In genomic region chr5:134145779-134146581, GRCh38 we compare ENCODE assay signal across 8 cellular contexts. TPM values are rescaled to one million over a fixed set of nuclear protein-coding genes. Genes with fewer than 3 reads are reported as not detected.
A peak's percentile ranks its signal among the peaks of the same experiment; 100 is the strongest.
DNase-seq lines count a peak whose midpoint lies in the region; ATAC-seq and TF ChIP-seq lines count a peak whose summit lies in the region.

No MANE protein-coding gene starts in this region.

- DNase-seq in DMS53 treated with DMSO at 0.1 percent for 48 hours (lab: John Stamatoyannopoulos, UW; ENCODE audit: unreplicated experiment) (peak; percentile 64), H4 (ENCODE audit: low spot score) (peak; percentile 65), NCI-H1105 treated with DMSO at 0.1 percent for 48 hours (lab: John Stamatoyannopoulos, UW) (peak; percentile 1), breast epithelium (ENCODE audit: low spot score in 2 of 2) (peak; percentile 77 to 82), iris pigment epithelial cell (ENCODE audit: low read depth) (peak; percentile 57)
- DNase-seq in stimulated activated CD4-positive, alpha-beta T cell treated with anti-CD3 and anti-CD28 coated beads, Interleukin-1b, Interleukin-23, amount 100 ng/mL, for 1 hour (ENCODE audit: low read depth in 2 of 2): peak; percentile 60 to 81

- intact Hi-C loops in breast epithelium (cut with DNase I; ENCODE audit: low total_unique reads): no loop called here

- peak overlapping the region; percentile 49 to 71 for H3K27ac ChIP-seq in breast epithelium

- ATAC-seq in GM19324 (IDR thresholded peaks at IDR 0.05; ENCODE audit: low FRiP score, unreplicated experiment): no peak

- H3K4me3 ChIP-seq in WI38 (ENCODE audit: low read depth, low read length): no peak overlapping the region
- no peak overlapping the region for H3K4me3 ChIP-seq in breast epithelium

- no peaks in the 10 kb centered on the region for H3K36me3 ChIP-seq in breast epithelium

- no peaks in the 10 kb centered on the region for H3K9me3 ChIP-seq in breast epithelium

- TF ChIP-seq CTCF in WI38 (IDR thresholded peaks at IDR 0.05; ENCODE audit: low read depth, low read length) (peak; percentile 94), breast epithelium (IDR thresholded peaks at IDR 0.05) (peak; percentile 82 to 98 (median 92))

- H3K4me1 ChIP-seq in breast epithelium: peaks cover 6 to 10% of the 10 kb centered on the region in 2 donors

- no peak for TF ChIP-seq POLR2A in breast epithelium (IDR thresholded peaks at IDR 0.05)

- no peaks in the 10 kb centered on the region for H3K27me3 ChIP-seq in breast epithelium

RNA-seq across cellular contexts. Expression of gene SKP1, which starts 30.8 kb away (rescaled TPM):
- 886 and 1,193 TPM in 2 replicates for total RNA-seq in H4 (2014; rRNA removed; shearing (Covaris generic))
- total RNA-seq in breast epithelium: 100 to 1,000 TPM; 158 to 291 (median 259) TPM

RNA-seq across cellular contexts. Expression of gene TCF7, which starts 31.5 kb away (rescaled TPM):
- 1.5 and 2.9 TPM in 2 replicates for total RNA-seq in H4 (2014; rRNA removed; shearing (Covaris generic))
- total RNA-seq in breast epithelium: 1 to 10 TPM; 2.1 to 8.0 (median 6.6) TPM

Comparison
In these comparisons a context has a peak if more than half of its experiments do, and no peak if none do; other contexts are left out.
1. DNase-seq: peak in every context shown above with its lines; median percentile 80 in breast epithelium; 70 in stimulated activated CD4-positive, alpha-beta T cell treated with anti-CD3 and anti-CD28 coated beads, Interleukin-1b, Interleukin-23, amount 100 ng/mL, for 1 hour; 65 in H4; 64 in DMS53 treated with DMSO at 0.1 percent for 48 hours; 57 in iris pigment epithelial cell; 1 in NCI-H1105 treated with DMSO at 0.1 percent for 48 hours.